16 cellular contexts compared by ENCODE assay signal in genomic region chr5:103646698-103647614, GRCh38.
DNase-seq lines count a peak whose midpoint lies in the region; ATAC-seq, FAIRE-seq and TF ChIP-seq lines count a peak whose summit lies in the region.
"Had no signal": no experiment of that assay in that cellular context is flagged by ENCODE, and none has a peak within 500 bp of the region (broad histone marks: within the 10 kb centered on the region; RNA-seq: fewer than 3 reads in every experiment).

No MANE protein-coding gene starts in this region.

- no peak overlapping the region for H2AK5ac ChIP-seq in H1 (ENCODE audit: low read depth, low read length)

- no peak overlapping the region for H2AFZ ChIP-seq in GM23338
- no peak overlapping the region for H2AFZ ChIP-seq in H1 (ENCODE audit: low read length)

- H3K27ac ChIP-seq in GM23338 (ENCODE audit: low read depth) (peak overlapping the region; percentile 74), H1 (ENCODE audit: low read depth, low read length) (peak overlapping the region; percentile 33; the same call in 1 of the 2 replicates), foreskin keratinocyte (no peak overlapping the region)
- H3K27ac ChIP-seq: Peyer's patch had no signal

- POLR2A ChIA-PET in H1 (lab: Charles Lee; ENCODE audit: partially characterized antibody) = no interaction called here

- H3K79me1 ChIP-seq in H1 (ENCODE audit: low read depth, low read length) = no peaks in the 10 kb centered on the region

- H3K4me3 Mint-ChIP-seq in GM23338 = peak overlapping the region; percentile 2; the same call in 2 of the 3 replicates
- H3K4me3 Mint-ChIP-seq: CD4-positive, CD25-positive, alpha-beta regulatory T cell had no signal

- H3K27me3 Mint-ChIP-seq in GM23338 (ENCODE audit: insufficient read depth, low read depth, poor library complexity) = no peaks in the 10 kb centered on the region
- H3K27me3 Mint-ChIP-seq: CD4-positive, CD25-positive, alpha-beta regulatory T cell had no signal

- WGBS in H1 (ENCODE audit: extremely low coverage in 1 of 2, insufficient coverage in 1 of 2, insufficient read length in 1 of 2, insufficient replicate concordance in 2 of 2, low coverage in 1 of 2, low lambda C conversion rate in 2 of 2, missing lambda C conversion rate in 1 of 2), 2 experiments = 6% methylated on average over 6 of the region's 6 CpGs; no CpG with 5 or more reads in 1 of the 2 experiments

- H3K79me2 ChIP-seq in GM23338 (replicated peaks; ENCODE audit: insufficient read depth) (no peaks in the 10 kb centered on the region), H1 (ENCODE audit: control insufficient read depth in 1 of 2, insufficient read depth in 2 of 2, low read length in 2 of 2) (no peaks in the 10 kb centered on the region)

- H3K23ac ChIP-seq in H1 (ENCODE audit: insufficient read length) = no peak overlapping the region

- TF ChIP-seq CTCF in GM23338 (conservative IDR thresholded peaks at IDR 0.05; ENCODE audit: low read depth in 2 of 2) (no peak), H1 (IDR thresholded peaks at IDR 0.05; ENCODE audit: control extremely low read depth in 1 of 3, insufficient read depth in 1 of 3, low read depth in 1 of 3, low read length in 3 of 3) (no peak), foreskin keratinocyte (conservative IDR thresholded peaks at IDR 0.05) (no peak)

- no peak overlapping the region for H3K56ac ChIP-seq in H1 (replicated peaks; ENCODE audit: insufficient read length, low read depth, low read length)

- peaks cover 41% of the 10 kb centered on the region for H3K4me1 ChIP-seq in GM23338 (ENCODE audit: insufficient read depth)
- peaks cover 26% of the 10 kb centered on the region for H3K4me1 ChIP-seq in HAP-1
- H3K4me1 ChIP-seq in H1 (replicated peaks in 1 of 4; ENCODE audit: control insufficient read depth in 3 of 4, insufficient read depth in 4 of 4, low read length in 3 of 4) = peaks cover 0 to 24% (median 5%) of the 10 kb centered on the region in 4 experiments; a peak in 5 of 7 replicates
- H3K4me1 ChIP-seq in foreskin keratinocyte = peaks cover 5% of the 10 kb centered on the region
- H3K4me1 ChIP-seq: Peyer's patch had no signal

- TF ChIP-seq EP300 in H1 (IDR thresholded peaks at IDR 0.05; ENCODE audit: borderline replicate concordance in 1 of 2, low read depth in 2 of 2, low read length in 2 of 2) = no peak

- H2BK15ac ChIP-seq in H1 (ENCODE audit: low read length) = no peak overlapping the region

- H3K9me3 ChIP-seq in HAP-1 = no peaks in the 10 kb centered on the region
- H3K9me3 ChIP-seq in H1 (ENCODE audit: insufficient read depth in 2 of 2, low read depth in 1 of 2, low read length in 1 of 2) = no peaks in the 10 kb centered on the region
- H3K9me3 ChIP-seq: Peyer's patch had no signal

- no peak overlapping the region for H3K9ac ChIP-seq in H1 (replicated peaks in 1 of 4; ENCODE audit: extremely low read depth in 1 of 4, low read depth in 3 of 4, low read length in 3 of 4)

- H3K36me3 Mint-ChIP-seq in GM23338 (ENCODE audit: low read depth) = no peaks in the 10 kb centered on the region
- H3K36me3 Mint-ChIP-seq: CD4-positive, CD25-positive, alpha-beta regulatory T cell had no signal

- H4K91ac ChIP-seq in H1 (replicated peaks; ENCODE audit: insufficient read length, low read length) = no peak overlapping the region

- peaks cover 37% of the 10 kb centered on the region for H3K4me1 Mint-ChIP-seq in GM23338
- H3K4me1 Mint-ChIP-seq: CD4-positive, CD25-positive, alpha-beta regulatory T cell had no signal

- H4K20me1 ChIP-seq in GM23338 (replicated peaks; ENCODE audit: insufficient read depth) = no peaks in the 10 kb centered on the region
- no peaks in the 10 kb centered on the region for H4K20me1 ChIP-seq in H1 (replicated peaks in 1 of 2; ENCODE audit: control insufficient read depth in 1 of 2, insufficient read depth in 2 of 2, low read length in 2 of 2)

- peak overlapping the region; percentile 84 for H4K5ac ChIP-seq in H1 (ENCODE audit: insufficient read length, low read depth, low read length)

- no peak overlapping the region for H3K14ac ChIP-seq in H1 (ENCODE audit: insufficient read length)

- no peak for TF ChIP-seq RAD21 in H1 (IDR thresholded peaks at IDR 0.05 in 1 of 2, conservative IDR thresholded peaks at IDR 0.05 in 1 of 2; ENCODE audit: low read depth in 2 of 2, low read length in 2 of 2)

- no peaks in the 10 kb centered on the region for H3K9me3 Mint-ChIP-seq in GM23338

- H3K27ac Mint-ChIP-seq in GM23338 = peak overlapping the region; percentile 36
- H3K27ac Mint-ChIP-seq: CD4-positive, CD25-positive, alpha-beta regulatory T cell had no signal

- H3K4me3 ChIP-seq in GM23338 (no peak overlapping the region), HAP-1 (no peak overlapping the region), H1 (ENCODE audit: extremely low read depth in 1 of 4, insufficient read depth in 2 of 4, low read depth in 3 of 4, low read length in 4 of 4) (peak overlapping the region in 1 of 4 experiments; percentile 30; a peak in 1 of 8 replicates)
- H3K4me3 ChIP-seq: Peyer's patch had no signal

- H2BK120ac ChIP-seq in H1 (replicated peaks; ENCODE audit: low read depth, low read length) = peak overlapping the region; percentile 56

- H3K36me3 ChIP-seq in GM23338 (ENCODE audit: insufficient read depth) = no peaks in the 10 kb centered on the region
- H3K36me3 ChIP-seq in HAP-1 (replicated peaks) = no peaks in the 10 kb centered on the region
- H3K36me3 ChIP-seq in H1 (ENCODE audit: control insufficient read depth in 2 of 4, insufficient read depth in 4 of 4, low read length in 3 of 4) = no peaks in the 10 kb centered on the region
- H3K36me3 ChIP-seq: Peyer's patch had no signal

- no peak overlapping the region for H4K8ac ChIP-seq in H1 (ENCODE audit: extremely low read depth, insufficient read depth, low read length)

- H2BK5ac ChIP-seq in H1 (ENCODE audit: low read depth, low read length) = peak overlapping the region; percentile 64; the same call in 1 of the 2 replicates

- no peaks in the 10 kb centered on the region; the same call in 1 of the 2 replicates for H3K23me2 ChIP-seq in H1 (ENCODE audit: low read depth, low read length)

- H3K27me3 ChIP-seq in GM23338 (ENCODE audit: insufficient read depth) = no peaks in the 10 kb centered on the region
- H3K27me3 ChIP-seq in HAP-1 (ENCODE audit: low read depth) = no peaks in the 10 kb centered on the region
- H3K27me3 ChIP-seq in H1 (replicated peaks in 1 of 4; ENCODE audit: control insufficient read depth in 3 of 4, extremely low read depth in 1 of 4, insufficient read depth in 3 of 4, low read length in 3 of 4) = no peaks in the 10 kb centered on the region
- no peaks in the 10 kb centered on the region for H3K27me3 ChIP-seq in foreskin keratinocyte
- H3K27me3 ChIP-seq: Peyer's patch had no signal

- no peak for TF ChIP-seq POLR2A in H1 (IDR thresholded peaks at IDR 0.05; ENCODE audit: control extremely low read depth in 1 of 2, low read depth in 2 of 2, low read length in 2 of 2)

- in situ Hi-C loops in HAP-1 (cut with MboI; ENCODE audit: low sequenced_read_pairs) = no loop called here

- H3K4ac ChIP-seq in H1 (replicated peaks; ENCODE audit: insufficient read length, low read depth, low read length) = no peak overlapping the region

- peak; percentile 13 for FAIRE-seq in H1 (lab: Jason Lieb, UNC)

- peak overlapping the region; percentile 11; the same call in 1 of the 2 replicates for H3K4me2 ChIP-seq in GM23338
- H3K4me2 ChIP-seq in H1 (ENCODE audit: insufficient read depth in 1 of 2, low read depth in 2 of 2, low read length in 2 of 2) = peak overlapping the region; percentile 34 to 56; a peak in 3 of 4 replicates

- no peaks in the 10 kb centered on the region for H3K9me2 ChIP-seq in GM23338 (ENCODE audit: insufficient read depth)

- H2BK20ac ChIP-seq in H1 (ENCODE audit: low read length) = 0 out of 2 replicates have a peak overlapping the region, but pooled peaks have one; percentile 26

- ATAC-seq in GM23338 = peak; percentile 89
- no peak for ATAC-seq in foreskin keratinocyte
- ATAC-seq in stimulated activated naive CD8-positive, alpha-beta T cell treated with anti-CD3 and anti-CD28 coated beads, Interleukin-15, Interleukin-2, amounts not matched to agents 100 U/mL and 50 U/mL, for 24 hours = no peak

- no peaks in the 10 kb centered on the region for H3F3A ChIP-seq in GM23338 (replicated peaks; ENCODE audit: low read depth)

- CTCF ChIA-PET in H1 (lab: Charles Lee; ENCODE audit: partially characterized antibody) = interaction anchor here (0.8 to 1.5 kb wide), 4 partner anchors 9 to 92 kb away, joined by 3 to 4 read pairs (median 3); no protein-coding TSS in a partner anchor

- peak; percentile 74 for DNase-seq in GM23338 (ENCODE audit: low spot score)
- DNase-seq in HAP-1 (ENCODE audit: low spot score in 2 of 2) = peak; percentile 25 to 33
- peak; percentile 48 to 58 for DNase-seq in H1 (ENCODE audit: low read depth in 1 of 2, low spot score in 2 of 2)
- DNase-seq in iPS-NIHi7 (ENCODE audit: extremely low spot score) = peak; percentile 16
- DNase-seq in activated T-cell treated with anti-CD3 and anti-CD28 coated beads, Interleukin-2, amount 50 U/mL, for 1 hour = no peak
- DNase-seq in foreskin keratinocyte = no peak
- DNase-seq in stimulated activated naive CD8-positive, alpha-beta T cell treated with anti-CD3 and anti-CD28 coated beads, Interleukin-15, Interleukin-2, amounts not matched to agents 100 U/mL and 50 U/mL, for 24 hours = no peak
- DNase-seq: CD4-positive, CD25-positive, alpha-beta regulatory T cell; EL; KG1; NCI-H1092 treated with DMSO at 0.1 percent for 48 hours; NCI-H2029 treated with DMSO at 0.1 percent for 48 hours; NCI-H2171 treated with DMSO at 0.1 percent for 48 hours; NCI-H774; NK-92 treated with Interleukin-12 subunit alpha and Interleukin-12 subunit beta, amount 100 ng/mL, for 24 hours; Peyer's patch had no signal

- H2BK12ac ChIP-seq in H1 (ENCODE audit: low read depth, low read length) = no peak overlapping the region

- H3K18ac ChIP-seq in H1 (ENCODE audit: extremely low read depth, low read length) = no peak overlapping the region; the same call in 1 of the 2 replicates

TF ChIP-seq in GM23338, 12 proteins besides CTCF, POLR2A, EP300 and RAD21 (continues in another document):
- TF ChIP-seq NANOG (IDR thresholded peaks at IDR 0.05; ENCODE audit: borderline replicate concordance) (peak; percentile 61; the same call in 1 of the 2 replicates), POLR2AphosphoS5 (IDR thresholded peaks at IDR 0.05; ENCODE audit: low read depth) (no peak), ZNF331 (CRISPR knock-in tag; IDR thresholded peaks at IDR 0.05; ENCODE audit: low read depth) (no peak), EZH2phosphoT487 (IDR thresholded peaks at IDR 0.05; ENCODE audit: unreplicated experiment) (no peak), JUNB (IDR thresholded peaks at IDR 0.05; ENCODE audit: unreplicated experiment) (no peak)

TF ChIP-seq in H1, 55 proteins besides CTCF, POLR2A, EP300 and RAD21 (continues in another document):
- TF ChIP-seq SIN3A (conservative IDR thresholded peaks at IDR 0.05 in 1 of 2, IDR thresholded peaks at IDR 0.05 in 1 of 2; ENCODE audit: low read depth in 1 of 2, low read length in 2 of 2) (peak in 1 of 2 experiments; percentile 45; a peak in 1 of 4 replicates), SP1 (IDR thresholded peaks at IDR 0.05; ENCODE audit: low read depth, low read length) (no peak), MAX (IDR thresholded peaks at IDR 0.05) (peak; percentile 45; the same call in 1 of the 2 replicates)

Comparison
In these comparisons a context has a peak if more than half of its experiments do, and no peak if none do; other contexts are left out.
1. DNase-seq: peak in GM23338 (single experiment), HAP-1 (2 of 2), H1 (2 of 2) and iPS-NIHi7 (single experiment); none in activated T-cell treated with anti-CD3 and anti-CD28 coated beads, Interleukin-2, amount 50 U/mL, for 1 hour (single experiment), foreskin keratinocyte (0 of 2) and stimulated activated naive CD8-positive, alpha-beta T cell treated with anti-CD3 and anti-CD28 coated beads, Interleukin-15, Interleukin-2, amounts not matched to agents 100 U/mL and 50 U/mL, for 24 hours (single experiment).